ENCODE assay signal across 8 cellular contexts in the genomic region with DNA sequence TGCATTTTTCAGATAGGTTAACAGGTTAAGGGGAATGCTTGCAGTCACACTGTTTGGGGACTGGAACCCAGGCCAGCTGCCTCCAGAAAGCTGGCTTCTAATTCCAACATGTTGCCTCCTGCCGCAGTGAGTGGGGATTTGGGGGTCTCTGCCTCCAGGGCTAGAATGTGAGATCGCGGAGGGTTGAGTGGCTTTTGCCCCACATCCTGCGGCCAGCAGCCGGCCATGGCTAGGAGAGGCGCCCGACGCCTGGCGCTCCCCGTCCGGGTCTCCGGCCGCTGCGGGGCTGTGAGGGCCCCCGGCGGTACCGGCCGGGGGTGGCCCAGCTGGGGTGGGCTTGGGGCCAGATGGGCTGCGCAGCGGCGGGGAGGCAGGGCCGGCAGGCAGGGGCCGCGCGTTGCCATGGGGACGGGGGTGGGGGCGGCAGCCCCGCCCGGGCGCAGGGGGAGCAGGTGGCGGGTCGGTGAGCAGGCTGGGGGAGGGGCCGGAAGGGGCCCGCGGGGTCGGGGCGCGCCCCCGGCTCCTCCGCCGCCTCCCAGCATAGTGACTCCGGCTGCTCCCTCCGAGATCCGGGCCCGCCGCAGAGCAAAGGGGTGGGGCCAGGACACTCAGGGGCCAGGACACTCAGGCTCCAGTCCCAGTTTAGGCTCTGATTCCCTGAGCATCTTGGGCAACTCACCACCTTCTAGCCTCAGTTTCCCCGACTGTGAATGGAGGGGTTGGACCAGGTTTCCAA.
A peak's percentile ranks its signal among the peaks of the same experiment; 100 is the strongest.
DNase-seq lines count a peak whose midpoint lies in the region; ATAC-seq and TF ChIP-seq lines count a peak whose summit lies in the region.

No MANE protein-coding gene starts in this region.

- no peaks in the 10 kb centered on the region for H3K36me3 ChIP-seq in BE2C

- peak overlapping the region; percentile 16; the same call in 1 of the 2 replicates for H3K4me3 ChIP-seq in BE2C (ENCODE audit: low read depth, low read length)

- H3K27me3 ChIP-seq in BE2C, result no peaks in the 10 kb centered on the region

- DNase-seq in BE2C (peak; percentile 34), NCI-H2227 treated with DMSO at 0.1 percent for 48 hours (lab: John Stamatoyannopoulos, UW) (peak; percentile 65), ecto neural progenitor cell (ENCODE audit: low spot score) (peak; percentile 85), nephron progenitor cell (peak; percentile 83), CD1c-positive myeloid dendritic cell (ENCODE audit: extremely low spot score) (no peak)

- H3K9me3 ChIP-seq in BE2C, result no peaks in the 10 kb centered on the region

- TF ChIP-seq CTCF in BE2C (IDR thresholded peaks at IDR 0.05; ENCODE audit: low read depth, low read length) (no peak), nephron progenitor cell (IDR thresholded peaks at IDR 0.05) (no peak)

- no peak for ATAC-seq in GM21390 (IDR thresholded peaks at IDR 0.05; ENCODE audit: unreplicated experiment)
- ATAC-seq in GM21717 (IDR thresholded peaks at IDR 0.05; ENCODE audit: unreplicated experiment), result no peak
- ATAC-seq in HG02970 (IDR thresholded peaks at IDR 0.05; ENCODE audit: low FRiP score, unreplicated experiment), result no peak

- H3K4me1 Mint-ChIP-seq in nephron progenitor cell, result peaks cover 78% of the 10 kb centered on the region

- peaks cover 6% of the 10 kb centered on the region; the same call in 1 of the 2 replicates for H3K4me1 ChIP-seq in BE2C

- H3K9me3 Mint-ChIP-seq in nephron progenitor cell, result no peaks in the 10 kb centered on the region

- no peaks in the 10 kb centered on the region for H3K36me3 Mint-ChIP-seq in nephron progenitor cell (ENCODE audit: low read depth)

- H3K4me3 Mint-ChIP-seq in nephron progenitor cell, result peak overlapping the region; percentile 38

- H3K27ac Mint-ChIP-seq in nephron progenitor cell, result peak overlapping the region; percentile 95

- no peaks in the 10 kb centered on the region for H3K27me3 Mint-ChIP-seq in nephron progenitor cell (ENCODE audit: low read depth, poor library complexity)
